8 cellular contexts compared by ENCODE assay signal in genomic region chr14:104794641-104795467, GRCh38. TPM values are rescaled to one million over a fixed set of nuclear protein-coding genes. Genes with fewer than 3 reads are reported as not detected.
DNase-seq lines count a peak whose midpoint lies in the region; ATAC-seq and TF ChIP-seq lines count a peak whose summit lies in the region.

No MANE protein-coding gene starts in this region.

- peaks cover 15% of the 10 kb centered on the region for H3K36me3 Mint-ChIP-seq in activated naive CD4-positive, alpha-beta T cell treated with anti-CD3 and anti-CD28 coated beads, Interleukin-2, amount 10 ng/mL, durations not matched to agents 7 days and 5 days
- peaks cover 31% of the 10 kb centered on the region for H3K36me3 Mint-ChIP-seq in activated T-cell treated with anti-CD3 and anti-CD28 coated beads, Interleukin-2, amount 50 U/mL, for 24 hours (ENCODE audit: low read depth)

- peaks cover 40% of the 10 kb centered on the region for H3K27me3 Mint-ChIP-seq in activated naive CD4-positive, alpha-beta T cell treated with anti-CD3 and anti-CD28 coated beads, Interleukin-2, amount 10 ng/mL, durations not matched to agents 7 days and 5 days
- H3K27me3 Mint-ChIP-seq in activated T-cell treated with anti-CD3 and anti-CD28 coated beads, Interleukin-2, amount 50 U/mL, for 24 hours = peaks cover 6% of the 10 kb centered on the region

- TF ChIP-seq CTCF in psoas muscle (IDR thresholded peaks at IDR 0.05) = no peak

- WGBS in psoas muscle, 3 donors = 2% methylated on average over 54 to 77 of the region's 77 CpGs

- H3K27me3 ChIP-seq in psoas muscle (ENCODE audit: insufficient read depth in 3 of 3, low read length in 2 of 3) = no peaks in the 10 kb centered on the region

- ATAC-seq in HG03442 (IDR thresholded peaks at IDR 0.05; ENCODE audit: unreplicated experiment) (peak; percentile 21), left cardiac atrium (peak; percentile 13 to 31), psoas muscle (peak in 3 of 4 donors; percentile 19 to 44 (median 25))

- peak overlapping the region; percentile 81 for H3K27ac Mint-ChIP-seq in activated naive CD4-positive, alpha-beta T cell treated with anti-CD3 and anti-CD28 coated beads, Interleukin-2, amount 10 ng/mL, durations not matched to agents 7 days and 5 days
- peak overlapping the region; percentile 86 for H3K27ac Mint-ChIP-seq in activated T-cell treated with anti-CD3 and anti-CD28 coated beads, Interleukin-2, amount 50 U/mL, for 24 hours

- intact Hi-C loops in left cardiac atrium (cut with DNase I) (no loop called here), psoas muscle (cut with DNase I) (loop anchor here in 1 of 2 donors (5.0 kb wide), 1 partner anchor 38 kb away; no protein-coding TSS in a partner anchor)

- H3K9me3 ChIP-seq in psoas muscle = no peaks in the 10 kb centered on the region

- peak overlapping the region; percentile 86 for H3K4me3 Mint-ChIP-seq in activated naive CD4-positive, alpha-beta T cell treated with anti-CD3 and anti-CD28 coated beads, Interleukin-2, amount 10 ng/mL, durations not matched to agents 7 days and 5 days
- peak overlapping the region; percentile 92 for H3K4me3 Mint-ChIP-seq in activated T-cell treated with anti-CD3 and anti-CD28 coated beads, Interleukin-2, amount 50 U/mL, for 24 hours

- peaks cover 0 to 20% of the 10 kb centered on the region in 2 donors for H3K36me3 ChIP-seq in psoas muscle (ENCODE audit: insufficient read depth in 1 of 2, low read depth in 1 of 2)

- H3K4me1 Mint-ChIP-seq in activated naive CD4-positive, alpha-beta T cell treated with anti-CD3 and anti-CD28 coated beads, Interleukin-2, amount 10 ng/mL, durations not matched to agents 7 days and 5 days = peaks cover 54% of the 10 kb centered on the region
- H3K4me1 Mint-ChIP-seq in activated T-cell treated with anti-CD3 and anti-CD28 coated beads, Interleukin-2, amount 50 U/mL, for 24 hours (ENCODE audit: low read depth) = peaks cover 43% of the 10 kb centered on the region

- CTCF ChIA-PET in activated naive CD4-positive, alpha-beta T cell treated with anti-CD3 and anti-CD28 coated beads, Interleukin-2, amount 10 ng/mL, durations not matched to agents 7 days and 5 days (lab: Charles Lee) = interaction anchor here (1.0 to 1.9 kb wide), 3 partner anchors 9 to 31 kb away, joined by 3 to 7 read pairs (median 5); no protein-coding TSS in a partner anchor

- peak overlapping the region; percentile 65 for H3K27ac ChIP-seq in psoas muscle

- H3K9me3 Mint-ChIP-seq in activated naive CD4-positive, alpha-beta T cell treated with anti-CD3 and anti-CD28 coated beads, Interleukin-2, amount 10 ng/mL, durations not matched to agents 7 days and 5 days = no peaks in the 10 kb centered on the region
- no peaks in the 10 kb centered on the region for H3K9me3 Mint-ChIP-seq in activated T-cell treated with anti-CD3 and anti-CD28 coated beads, Interleukin-2, amount 50 U/mL, for 24 hours

- DNase-seq in activated naive CD4-positive, alpha-beta T cell treated with anti-CD3 and anti-CD28 coated beads, Interleukin-2, amount 10 ng/mL, durations not matched to agents 7 days and 5 days = peak; percentile 58
- DNase-seq in activated naive CD4-positive, alpha-beta T cell (lab: John Stamatoyannopoulos, UW) = no peak
- peak; percentile 59 for DNase-seq in activated T-cell treated with anti-CD3 and anti-CD28 coated beads, Interleukin-2, amount 50 U/mL, for 24 hours
- DNase-seq in left cardiac atrium = no peak
- no peak for DNase-seq in psoas muscle
- DNase-seq in NCI-H1436 treated with DMSO at 0.1 percent for 48 hours (lab: John Stamatoyannopoulos, UW) = no peak
- no peak for DNase-seq in NCI-H1105 (lab: John Stamatoyannopoulos, UW)

- peaks cover 30% of the 10 kb centered on the region for H3K4me1 ChIP-seq in psoas muscle

- peak overlapping the region; percentile 70 for H3K4me3 ChIP-seq in psoas muscle

RNA-seq across cellular contexts. Expression of gene AKT1, which starts 0.7 kb away (rescaled TPM):
- total RNA-seq in left cardiac atrium (100 to 1,000 TPM; 113 to 127 TPM), psoas muscle (10 to 100 TPM; 54.9 to 79.3 (median 60.0) TPM)
- polyA plus RNA-seq in psoas muscle = 100 to 1,000 TPM in 1 of 3 donors, 10 to 100 TPM in 2; 51.9 to 102 (median 62.0) TPM

RNA-seq across cellular contexts. Expression of gene ZBTB42, which starts 6.0 kb away (rescaled TPM):
- total RNA-seq in left cardiac atrium (1 to 10 TPM; 5.2 to 8.1 TPM), psoas muscle (1 to 10 TPM; 4.2 to 7.4 (median 5.8) TPM)
- polyA plus RNA-seq in psoas muscle = 1 to 10 TPM; 4.7 to 6.6 (median 6.2) TPM

RNA-seq across cellular contexts. Expression of gene SIVA1, which starts 41.9 kb away (rescaled TPM):
- total RNA-seq in left cardiac atrium (10 to 100 TPM; 67.6 to 68.7 TPM), psoas muscle (100 to 1,000 TPM in 1 of 4 donors, 10 to 100 TPM in 3; 55.8 to 105 (median 84.5) TPM)
- polyA plus RNA-seq in psoas muscle = 100 to 1,000 TPM; 147 to 233 (median 233) TPM

Comparison
In these comparisons a context has a peak if more than half of its experiments do, and no peak if none do; other contexts are left out.
1. DNase-seq: peak in activated naive CD4-positive, alpha-beta T cell treated with anti-CD3 and anti-CD28 coated beads, Interleukin-2, amount 10 ng/mL, durations not matched to agents 7 days and 5 days (single experiment) and activated T-cell treated with anti-CD3 and anti-CD28 coated beads, Interleukin-2, amount 50 U/mL, for 24 hours (single experiment); none in activated naive CD4-positive, alpha-beta T cell (0 of 4), left cardiac atrium (single experiment), psoas muscle (0 of 2), NCI-H1436 treated with DMSO at 0.1 percent for 48 hours (single experiment) and NCI-H1105 (single experiment).
2. Peak in every context shown above with its lines, with median percentiles within 50 percentile points of each other: ATAC-seq.